Comparison of ENCODE assay signal across 1 cellular context in the genomic region with DNA sequence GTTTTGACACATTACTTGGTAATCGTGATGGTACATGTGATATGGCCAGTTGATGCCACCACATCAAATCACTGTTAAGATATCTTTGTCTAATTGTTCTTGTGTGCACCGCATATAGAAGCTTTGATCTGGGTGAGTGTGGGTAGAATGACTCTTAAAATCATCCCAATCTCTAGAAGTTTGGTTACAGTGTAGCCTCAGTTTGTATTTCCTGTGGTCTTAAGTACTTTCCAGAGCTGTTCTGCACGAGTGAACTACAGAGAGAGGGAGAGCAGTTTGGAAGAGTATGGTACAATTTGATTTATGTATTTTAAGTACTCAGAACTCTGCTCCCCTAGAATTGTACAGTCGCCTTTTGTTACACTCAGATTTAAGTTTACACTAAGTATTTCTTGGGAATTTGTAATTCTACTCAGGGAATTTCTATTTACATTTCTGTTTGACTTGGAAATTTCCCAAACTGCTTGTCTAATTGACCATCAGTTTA.
TF ChIP-seq lines count a peak whose summit lies in the region.

No MANE protein-coding gene starts in this region.

TF ChIP-seq in IMR-90, 13 proteins besides CTCF, POLR2A, EP300 and RAD21 (continued from another document):
- no peak for TF ChIP-seq BHLHE40 (IDR thresholded peaks at IDR 0.05; ENCODE audit: low read depth, low read length)
TF ChIP-seq in IMR-90: peak in this region for 0.
